Comparison of ENCODE assay signal across 17 cellular contexts in genomic region chr20:36275011-36275410, GRCh38.
"Had no signal": no experiment of that assay in that cellular context is flagged by ENCODE, and none has a peak within 500 bp of the region (broad histone marks: within the 10 kb centered on the region; RNA-seq: fewer than 3 reads in every experiment).

No MANE protein-coding gene starts in this region.

- H3K4me1 ChIP-seq: heart right ventricle, left ventricle myocardium inferior, lower lobe of right lung, psoas muscle, stomach had no signal

- H3K9ac ChIP-seq: neural progenitor cell had no signal

- H3K4me3 Mint-ChIP-seq: immature natural killer cell; memory B cell; natural killer cell treated with Interleukin-12 subunit alpha and Interleukin-12 subunit beta and Interleukin-15 and Interleukin-18, amount 100 ng/mL, for 72 hours had no signal

- H3K4me1 Mint-ChIP-seq: immature natural killer cell, memory B cell had no signal

- H3K27ac Mint-ChIP-seq: immature natural killer cell; memory B cell; natural killer cell treated with Interleukin-12 subunit alpha and Interleukin-12 subunit beta and Interleukin-15 and Interleukin-18, amount 100 ng/mL, for 72 hours; neural progenitor cell had no signal

- H3K36me3 Mint-ChIP-seq: immature natural killer cell; memory B cell; natural killer cell treated with Interleukin-12 subunit alpha and Interleukin-12 subunit beta and Interleukin-15 and Interleukin-18, amount 100 ng/mL, for 72 hours; neural progenitor cell had no signal

- DNase-seq: effector memory CD4-positive, alpha-beta T cell; heart right ventricle; immature natural killer cell; left cardiac atrium; left ventricle myocardium inferior; lower lobe of right lung; midbrain; stimulated activated CD4-positive, alpha-beta T cell treated with anti-CD3 and anti-CD28 coated beads, Interleukin-2, amount 100 ng/mL, for 24 hours; stimulated activated CD4-positive, alpha-beta T cell treated with anti-CD3 and anti-CD28 coated beads, Interleukin-4, amount 100 ng/mL, for 4 hours; stimulated activated naive CD4-positive, alpha-beta T cell; stomach; trophoblast cell had no signal

- H3K9me3 Mint-ChIP-seq: immature natural killer cell; memory B cell; natural killer cell treated with Interleukin-12 subunit alpha and Interleukin-12 subunit beta and Interleukin-15 and Interleukin-18, amount 100 ng/mL, for 72 hours; neural progenitor cell had no signal

- H3K27me3 ChIP-seq: neural progenitor cell had no signal

- H3K9me3 ChIP-seq: heart right ventricle, left ventricle myocardium inferior, lower lobe of right lung, psoas muscle had no signal

- H3K27ac ChIP-seq: heart right ventricle, left ventricle myocardium inferior, lower lobe of right lung, neural progenitor cell, psoas muscle, skin epidermis, stomach had no signal

- H3K36me3 ChIP-seq: heart right ventricle, left ventricle myocardium inferior, lower lobe of right lung, neural progenitor cell, stomach had no signal

- H3K4me3 ChIP-seq: heart right ventricle, left ventricle myocardium inferior, lower lobe of right lung, neural progenitor cell, psoas muscle, skin epidermis, stomach had no signal
